ENCODE assay signal across 16 cellular contexts in genomic region chr10:121409466-121410104, GRCh38.
A peak's percentile ranks its signal among the peaks of the same experiment; 100 is the strongest.
DNase-seq lines count a peak whose midpoint lies in the region; ATAC-seq and TF ChIP-seq lines count a peak whose summit lies in the region.
"Had no signal": no experiment of that assay in that cellular context is flagged by ENCODE, and none has a peak within 500 bp of the region (broad histone marks: within the 10 kb centered on the region; RNA-seq: fewer than 3 reads in every experiment).

No MANE protein-coding gene starts in this region.

- no peaks in the 10 kb centered on the region for H3K36me3 ChIP-seq in right atrium auricular region
- H3K36me3 ChIP-seq: BLaER1 had no signal

- ATAC-seq in Right ventricle myocardium inferior (no peak), HG02840 (IDR thresholded peaks at IDR 0.05; ENCODE audit: low FRiP score, unreplicated experiment) (no peak), esophagus mucosa (no peak)
- ATAC-seq: A549; CD8-positive, alpha-beta T cell had no signal

- no peaks in the 10 kb centered on the region for H3K27me3 ChIP-seq in right atrium auricular region
- H3K27me3 ChIP-seq: BLaER1 had no signal

- DNase-seq in right atrium auricular region (ENCODE audit: low spot score) (peak; percentile 32), Right ventricle myocardium inferior (ENCODE audit: missing footprints) (no peak), epithelial cell of proximal tubule (ENCODE audit: low read depth) (peak; percentile 75), kidney tubule cell (ENCODE audit: low spot score) (peak; percentile 20), T1000 (lab: John Stamatoyannopoulos, UW) (no peak)
- no peak for DNase-seq in stimulated activated CD4-positive, alpha-beta T cell treated with anti-CD3 and anti-CD28 coated beads, Interleukin-12 subunit alpha, Interleukin-12 subunit beta, amount 100 ng/mL, for 4 hours
- DNase-seq: CD8-positive, alpha-beta T cell; COR-L47; DMS 273 treated with DMSO at 0.1 percent for 48 hours; H9 had no signal

- H3K4me3 ChIP-seq in right atrium auricular region, result no peak overlapping the region
- H3K4me3 ChIP-seq in epithelial cell of proximal tubule (ENCODE audit: low read depth, low read length), result no peak overlapping the region
- H3K4me3 ChIP-seq: A549, BLaER1 had no signal

- peaks cover 0 to 6% of the 10 kb centered on the region in 2 donors for H3K4me1 ChIP-seq in right atrium auricular region
- H3K4me1 ChIP-seq: A549 had no signal

- H3K9me3 ChIP-seq in right atrium auricular region, result no peaks in the 10 kb centered on the region
- H3K9me3 ChIP-seq: A549, BLaER1 had no signal

- no peak overlapping the region for H3K27ac ChIP-seq in right atrium auricular region
- H3K27ac ChIP-seq: 22Rv1, A549, BLaER1, HL-60 had no signal

- intact Hi-C loops in Right ventricle myocardium inferior (cut with DNase I), result no loop called here

- TF ChIP-seq CTCF in right atrium auricular region (IDR thresholded peaks at IDR 0.05) (no peak), epithelial cell of proximal tubule (conservative IDR thresholded peaks at IDR 0.05; ENCODE audit: low read depth, low read length) (no peak)

Comparison
In these comparisons a context has a peak if more than half of its experiments do, and no peak if none do; other contexts are left out.
1. DNase-seq: peak in right atrium auricular region (single experiment), epithelial cell of proximal tubule (single experiment) and kidney tubule cell (single experiment); none in Right ventricle myocardium inferior (single experiment), T1000 (single experiment) and stimulated activated CD4-positive, alpha-beta T cell treated with anti-CD3 and anti-CD28 coated beads, Interleukin-12 subunit alpha, Interleukin-12 subunit beta, amount 100 ng/mL, for 4 hours (single experiment).